In genomic region chrX:47603125-47603524, GRCh38 we compare ENCODE assay signal across 2 cellular contexts. TPM values are rescaled to one million over a fixed set of nuclear protein-coding genes. Genes with fewer than 3 reads are reported as not detected.
"Had no signal": no experiment of that assay in that cellular context is flagged by ENCODE, and none has a peak within 500 bp of the region (broad histone marks: within the 10 kb centered on the region; RNA-seq: fewer than 3 reads in every experiment).

No MANE protein-coding gene starts in this region.

RNA-seq across cellular contexts. Expression of gene SYN1, which starts 16.5 kb away (rescaled TPM):
- total RNA-seq: NCI-H460 had no signal

RNA-seq across cellular contexts. Expression of gene CFP, which starts 26.6 kb away (rescaled TPM):
- total RNA-seq: M059J had no signal
